Comparison of ENCODE assay signal across 24 cellular contexts in the genomic region with DNA sequence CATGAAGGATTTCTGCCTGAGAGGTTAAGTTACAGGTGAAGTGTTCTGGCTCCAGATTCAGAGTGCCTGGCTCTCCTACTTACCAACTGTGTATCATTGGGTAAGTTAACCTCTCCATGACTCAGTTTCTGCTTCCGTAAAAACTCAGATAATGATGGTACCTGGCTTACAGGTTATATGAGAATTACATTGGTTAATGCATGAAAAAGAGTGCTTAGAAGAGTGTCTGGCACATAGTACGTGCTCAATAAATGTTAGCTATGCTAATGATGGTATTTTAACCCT. TPM values are rescaled to one million over a fixed set of nuclear protein-coding genes. Genes with fewer than 3 reads are reported as not detected.
"Had no signal": no experiment of that assay in that cellular context is flagged by ENCODE, and none has a peak within 500 bp of the region (broad histone marks: within the 10 kb centered on the region; RNA-seq: fewer than 3 reads in every experiment).

No MANE protein-coding gene starts in this region.

- H3K9me3 ChIP-seq: Peyer's patch had no signal

- H3K27me3 ChIP-seq: Peyer's patch had no signal

- H3K4me3 ChIP-seq: Peyer's patch had no signal

- DNase-seq: activated CD4-positive, alpha-beta T cell treated with anti-CD3 and anti-CD28 coated beads for 4 hours; activated CD8-positive, alpha-beta memory T cell treated with anti-CD3 and anti-CD28 coated beads, Interleukin-2, amount 50 U/mL, for 4 hours; activated CD8-positive, alpha-beta T cell treated with anti-CD3 and anti-CD28 coated beads for 36 hours; activated gamma-delta T cell treated with Interleukin-2 at 50 U/mL for 16 hours; activated naive CD4-positive, alpha-beta T cell treated with anti-CD3 and anti-CD28 coated beads, Interleukin-2, amount 10 ng/mL, durations not matched to agents 7 days and 5 days; activated naive CD8-positive, alpha-beta T cell treated with anti-CD3 and anti-CD28 coated beads for 36 hours; activated T-cell treated with anti-CD3 and anti-CD28 coated beads, Interleukin-2, amount 50 U/mL, for 72 hours; anterior cingulate cortex; central memory CD4-positive, alpha-beta T cell; MM.1S; NCI-H1105 treated with DMSO at 0.1 percent for 48 hours; NCI-H1436 treated with DMSO at 0.1 percent for 48 hours; NCI-H187 treated with DMSO at 0.1 percent for 48 hours; NCI-H2081 treated with DMSO at 0.1 percent for 48 hours; NCI-H446; NCI-H524; Peyer's patch; SIG-M5; T-cell; WERI-Rb-1 had no signal

- ATAC-seq: activated CD8-positive, alpha-beta T cell treated with anti-CD3 and anti-CD28 coated beads for 36 hours; activated T-cell treated with anti-CD3 and anti-CD28 coated beads, Interleukin-2, amount 50 U/mL, for 72 hours; T-cell had no signal

- H3K36me3 ChIP-seq: Peyer's patch, WERI-Rb-1 had no signal

- H3K4me2 ChIP-seq: KMS-11 had no signal

- H3K27ac ChIP-seq: KMS-11, Peyer's patch, WERI-Rb-1 had no signal

RNA-seq across cellular contexts. Expression of gene CFAP161, which starts 23.8 kb away (rescaled TPM):
- total RNA-seq: activated CD8-positive, alpha-beta T cell treated with anti-CD3 and anti-CD28 coated beads for 36 hours; activated naive CD8-positive, alpha-beta T cell treated with anti-CD3 and anti-CD28 coated beads for 36 hours; activated T-helper 2 cell treated with anti-CD3 and anti-CD28 coated beads, Interferon-gamma antibody, Interleukin-2, Interleukin-4, amounts not matched to agents 10 μg/mL and 5 μg/mL and 100 μg/mL, durations not matched to agents 14 hours and 24 hours and 36 hours; T-helper 2 cell treated with Interferon-gamma antibody and Interleukin-4, amounts not matched to agents 100 ng/mL and 5 ng/mL, for 36 hours had no signal
- polyA plus RNA-seq: IgD-negative memory B cell had no signal
